In genomic region chr1:63087966-63088365, GRCh38 we compare ENCODE assay signal across 14 cellular contexts.
DNase-seq lines count a peak whose midpoint lies in the region; ATAC-seq and TF ChIP-seq lines count a peak whose summit lies in the region.
"Had no signal": no experiment of that assay in that cellular context is flagged by ENCODE, and none has a peak within 500 bp of the region (broad histone marks: within the 10 kb centered on the region; RNA-seq: fewer than 3 reads in every experiment).

No MANE protein-coding gene starts in this region.

- H3K18ac ChIP-seq in IMR-90 (ENCODE audit: low read depth, low read length) = no peak overlapping the region

- no peak overlapping the region for H3K56ac ChIP-seq in IMR-90 (ENCODE audit: extremely low read depth, insufficient read depth, low read length)

- H4K91ac ChIP-seq in IMR-90 (ENCODE audit: insufficient read depth, low read depth, low read length) = no peak overlapping the region

- no peak overlapping the region for H2AK5ac ChIP-seq in IMR-90 (ENCODE audit: low read depth, low read length)

- H2BK20ac ChIP-seq in IMR-90 (ENCODE audit: low read depth, low read length) = no peak overlapping the region

- H3K27ac ChIP-seq in IMR-90 (ENCODE audit: insufficient read depth, low read length) = no peak overlapping the region
- H3K27ac ChIP-seq: C4-2B, RWPE1 had no signal

- H3K4me1 ChIP-seq in IMR-90 (ENCODE audit: control insufficient read depth, insufficient read depth, low read length) = no peaks in the 10 kb centered on the region

- no peak overlapping the region for H3K23ac ChIP-seq in IMR-90 (ENCODE audit: low read depth, low read length)

- no peak for ATAC-seq in IMR-90 (ENCODE audit: low read depth)
- ATAC-seq in HG02588 (IDR thresholded peaks at IDR 0.05; ENCODE audit: unreplicated experiment) = no peak
- ATAC-seq: sciatic nerve had no signal

- TF ChIP-seq CTCF in IMR-90 (conservative IDR thresholded peaks at IDR 0.05; ENCODE audit: low read depth, low read length) = no peak

- BruUV-seq in IMR-90 (replicated peaks; lab: Mats Ljungman, UMichigan) = no TSS peak

- H3K14ac ChIP-seq in IMR-90 (replicated peaks; ENCODE audit: low read depth, low read length) = no peak overlapping the region

- POLR2A ChIA-PET in IMR-90 (lab: Charles Lee; ENCODE audit: unreplicated experiment) = no interaction called here

- dilution Hi-C loops in IMR-90 (cut with HindIII; ENCODE audit: low sequenced_read_pairs, unreplicated experiment) = no loop called here

- H3K36me3 ChIP-seq in IMR-90 (ENCODE audit: control insufficient read depth, insufficient read depth, low read length) = no peaks in the 10 kb centered on the region

- no peak for TF ChIP-seq RAD21 in IMR-90 (IDR thresholded peaks at IDR 0.05; ENCODE audit: low read length)

- no peak overlapping the region for H2BK5ac ChIP-seq in IMR-90 (ENCODE audit: low read depth, low read length, poor library complexity, severe bottlenecking)

- CTCF ChIA-PET in IMR-90 (lab: Yijun Ruan, JAX) = interaction anchor here (0.8 kb wide), 1 partner anchor 11 kb away, joined by 3 read pairs; no protein-coding TSS in a partner anchor

- H4K20me1 ChIP-seq in IMR-90 (ENCODE audit: insufficient read depth, low read length) = no peaks in the 10 kb centered on the region

- in situ Hi-C loops in IMR-90 (cut with MboI; ENCODE audit: low sequenced_read_pairs) = no loop called here

- no CpG with 5 or more reads among the region's 10 CpGs for WGBS in IMR-90 (ENCODE audit: extremely low coverage in 2 of 2, insufficient read length in 1 of 2), 2 experiments

- no peak overlapping the region for H4K8ac ChIP-seq in IMR-90 (ENCODE audit: low read depth in 2 of 2, low read length in 2 of 2)

- no peaks in the 10 kb centered on the region; the same call in 1 of the 2 replicates for H3K27me3 ChIP-seq in IMR-90 (ENCODE audit: control insufficient read depth, insufficient read depth, low read length)

- DNase-seq in COR-L47 (lab: John Stamatoyannopoulos, UW) = peak; percentile 17
- no peak for DNase-seq in IMR-90
- peak; percentile 1 for DNase-seq in cerebellum (ENCODE audit: low spot score)
- DNase-seq in left kidney (ENCODE audit: low read depth, low spot score) = peak; percentile 76
- DNase-seq in stimulated activated CD4-positive, alpha-beta T cell treated with anti-CD3 and anti-CD28 coated beads, Interleukin-1b, Interleukin-23, amount 100 ng/mL, for 48 hours = no peak
- DNase-seq in SKM-1 treated with dmso at 0.1 percent for 144 hours (lab: John Stamatoyannopoulos, UW; ENCODE audit: unreplicated experiment) = no peak
- DNase-seq in activated effector memory CD4-positive, alpha-beta T cell treated with anti-CD3 and anti-CD28 coated beads, Interleukin-2, amount 50 U/mL, for 16 hours = no peak
- DNase-seq: activated CD8-positive, alpha-beta memory T cell treated with anti-CD3 and anti-CD28 coated beads, Interleukin-2, amount 50 U/mL, for 4 hours; effector memory CD4-positive, alpha-beta T cell; NCI-H2107 had no signal

- TF ChIP-seq POLR2A in IMR-90 (IDR thresholded peaks at IDR 0.05; ENCODE audit: low read depth, low read length) = no peak

- no peak overlapping the region for H4K5ac ChIP-seq in IMR-90 (ENCODE audit: low read depth, low read length)

- H3K4me3 ChIP-seq in IMR-90 (ENCODE audit: insufficient read depth, low read depth, low read length) = no peak overlapping the region

- no peak overlapping the region for H3K4ac ChIP-seq in IMR-90 (ENCODE audit: low read depth, low read length)

- intact Hi-C loops in IMR-90 (cut with micrococcal nuclease) = no loop called here

- peak overlapping the region; percentile 29 for H2AFZ ChIP-seq in IMR-90 (replicated peaks; ENCODE audit: low read length, poor library complexity)

- H2AK9ac ChIP-seq in IMR-90 (replicated peaks; ENCODE audit: low read depth, low read length, poor library complexity) = no peak overlapping the region

- H3K4me2 ChIP-seq in IMR-90 (ENCODE audit: low read depth, low read length) = no peak overlapping the region

- H3K79me1 ChIP-seq in IMR-90 (ENCODE audit: low read depth in 1 of 2, low read length in 2 of 2) = no peaks in the 10 kb centered on the region

- no peak overlapping the region for H2BK15ac ChIP-seq in IMR-90 (ENCODE audit: low read depth, low read length)

- H3K9me1 ChIP-seq in IMR-90 (ENCODE audit: insufficient read depth, low read length) = no peaks in the 10 kb centered on the region

- H2BK120ac ChIP-seq in IMR-90 (ENCODE audit: low read depth, low read length) = no peak overlapping the region

- no peaks in the 10 kb centered on the region for H3K9me3 ChIP-seq in IMR-90 (ENCODE audit: control insufficient read depth, insufficient read depth, low read length)

- H3K9ac ChIP-seq in IMR-90 (ENCODE audit: low read depth, low read length) = no peak overlapping the region

TF ChIP-seq in IMR-90, 13 proteins besides CTCF, POLR2A, EP300 and RAD21:
- no peak for TF ChIP-seq RCOR1 (IDR thresholded peaks at IDR 0.05; ENCODE audit: insufficient replicate concordance, low read length)
- no peak for TF ChIP-seq CEBPB (IDR thresholded peaks at IDR 0.05; ENCODE audit: low read depth, low read length)
- no peak for TF ChIP-seq FOS (IDR thresholded peaks at IDR 0.05; ENCODE audit: low read depth, low read length)
- TF ChIP-seq CHD1 (IDR thresholded peaks at IDR 0.05; ENCODE audit: low read depth, low read length) = no peak
- TF ChIP-seq MAFK (IDR thresholded peaks at IDR 0.05; ENCODE audit: low read depth, low read length) = no peak
- no peak for TF ChIP-seq USF2 (IDR thresholded peaks at IDR 0.05; ENCODE audit: low read depth, low read length)
- TF ChIP-seq MAZ (IDR thresholded peaks at IDR 0.05; ENCODE audit: borderline replicate concordance, low read depth, low read length) = no peak
- no peak for TF ChIP-seq BHLHE40 (IDR thresholded peaks at IDR 0.05; ENCODE audit: low read depth, low read length)
- no peak for TF ChIP-seq RFX5 (IDR thresholded peaks at IDR 0.05; ENCODE audit: low read depth, low read length)
- TF ChIP-seq SMC3 (IDR thresholded peaks at IDR 0.05; ENCODE audit: low read depth, low read length) = no peak
- no peak for TF ChIP-seq ELK1 (IDR thresholded peaks at IDR 0.05; ENCODE audit: borderline replicate concordance, low read depth, low read length)
- TF ChIP-seq NFE2L2 (IDR thresholded peaks at IDR 0.05; ENCODE audit: low read depth, low read length) = no peak
- no peak for TF ChIP-seq MXI1 (IDR thresholded peaks at IDR 0.05; ENCODE audit: borderline replicate concordance, low read depth, low read length)

Comparison
In these comparisons a context has a peak if more than half of its experiments do, and no peak if none do; other contexts are left out.
1. DNase-seq: peak in COR-L47 (single experiment), cerebellum (single experiment) and left kidney (single experiment); none in IMR-90 (single experiment), stimulated activated CD4-positive, alpha-beta T cell treated with anti-CD3 and anti-CD28 coated beads, Interleukin-1b, Interleukin-23, amount 100 ng/mL, for 48 hours (single experiment), SKM-1 treated with dmso at 0.1 percent for 144 hours (single experiment) and activated effector memory CD4-positive, alpha-beta T cell treated with anti-CD3 and anti-CD28 coated beads, Interleukin-2, amount 50 U/mL, for 16 hours (single experiment).